Comparison of ENCODE assay signal across 10 cellular contexts in the genomic region with DNA sequence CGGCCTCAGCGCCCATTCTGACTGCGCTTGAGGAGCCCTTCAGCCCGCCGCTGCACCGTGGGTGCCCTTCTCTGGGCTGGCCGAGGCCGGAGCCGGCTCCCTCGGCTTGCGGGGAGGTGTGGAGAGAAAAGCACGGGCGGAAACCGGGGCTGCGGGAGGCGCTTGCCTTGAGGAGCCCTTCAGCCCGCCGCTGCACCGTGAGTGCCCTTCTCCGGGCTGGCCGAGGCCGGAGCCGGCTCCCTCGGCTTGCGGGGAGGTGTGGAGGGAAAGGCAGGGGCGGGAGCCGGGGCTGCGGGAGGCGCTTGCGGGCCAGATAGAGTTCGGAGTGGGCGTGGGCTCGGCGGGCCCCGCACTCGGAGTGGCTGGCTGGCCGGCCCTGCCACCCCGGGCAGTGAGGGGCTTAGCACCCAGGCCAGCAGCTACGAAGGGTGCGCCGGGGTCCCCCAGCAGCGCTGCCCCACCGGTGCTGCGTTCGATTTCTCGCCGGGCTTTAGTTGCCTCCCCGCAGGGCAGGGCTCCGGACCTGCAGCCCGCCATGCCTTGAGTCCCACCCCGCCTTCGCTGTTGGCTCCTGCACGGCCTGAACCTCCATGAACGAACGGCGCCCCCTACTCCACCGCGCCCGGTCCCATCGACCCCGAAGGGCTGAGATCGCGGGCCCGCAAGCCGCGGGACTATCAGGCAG. TPM values are rescaled to one million over a fixed set of nuclear protein-coding genes. Genes with fewer than 3 reads are reported as not detected.
DNase-seq lines count a peak whose midpoint lies in the region; ATAC-seq, FAIRE-seq and TF ChIP-seq lines count a peak whose summit lies in the region.
"Had no signal": no experiment of that assay in that cellular context is flagged by ENCODE, and none has a peak within 500 bp of the region (broad histone marks: within the 10 kb centered on the region; RNA-seq: fewer than 3 reads in every experiment).

No MANE protein-coding gene starts in this region.

- no peak overlapping the region for H3K27ac Mint-ChIP-seq in astrocyte (ENCODE audit: unreplicated experiment)
- no peak overlapping the region for H3K27ac Mint-ChIP-seq in Caco-2 (ENCODE audit: unreplicated experiment)

- in situ Hi-C loops in KBM-7 (cut with MboI; ENCODE audit: low pct_unique_long_range_greater_than_20kb, low sequenced_read_pairs) = no loop called here

- no peak overlapping the region for H3K27ac ChIP-seq in astrocyte (ENCODE audit: low read depth, low read length)

- POLR2A ChIA-PET in Caco-2 (lab: Charles Lee) = no interaction called here

- no peaks in the 10 kb centered on the region for H4K20me1 ChIP-seq in astrocyte (ENCODE audit: insufficient read depth, low read length)

- intact Hi-C loops in left ventricle myocardium superior (cut with micrococcal nuclease) (no loop called here), Caco-2 (cut with micrococcal nuclease; ENCODE audit: unreplicated experiment) (no loop called here)

- H3K9me3 ChIP-seq in astrocyte (ENCODE audit: insufficient read depth, low read depth, low read length) (no peaks in the 10 kb centered on the region), Caco-2 (no peaks in the 10 kb centered on the region)

- H3K4me3 Mint-ChIP-seq in astrocyte (ENCODE audit: unreplicated experiment) (peak overlapping the region; percentile 45), Caco-2 (ENCODE audit: unreplicated experiment) (no peak overlapping the region)

- no peak overlapping the region for H3K9ac ChIP-seq in astrocyte (ENCODE audit: low read length)

- BruUV-seq in Caco-2 (replicated peaks; lab: Mats Ljungman, UMichigan) = no TSS peak

- H3K79me2 ChIP-seq in astrocyte (ENCODE audit: insufficient read depth, low read length) = no peaks in the 10 kb centered on the region

- H3K27me3 ChIP-seq in astrocyte (ENCODE audit: insufficient read depth, low read length) (no peaks in the 10 kb centered on the region), Caco-2 (replicated peaks; ENCODE audit: control insufficient read depth, insufficient read depth, low read length) (no peaks in the 10 kb centered on the region)

- H3K36me3 Mint-ChIP-seq in astrocyte (ENCODE audit: low read depth, unreplicated experiment) (no peaks in the 10 kb centered on the region), Caco-2 (ENCODE audit: insufficient read depth, unreplicated experiment) (peaks cover 8% of the 10 kb centered on the region)

- H3K4me3 ChIP-seq in astrocyte (ENCODE audit: insufficient read depth, low read depth, low read length) (peak overlapping the region; percentile 42), retinal pigment epithelial cell (ENCODE audit: low read length) (peak overlapping the region; percentile 40), Caco-2 (ENCODE audit: low read depth, low read length) (no peak overlapping the region)

- H3K9me3 Mint-ChIP-seq in astrocyte (ENCODE audit: unreplicated experiment) (peaks cover 4% of the 10 kb centered on the region), Caco-2 (ENCODE audit: unreplicated experiment) (peaks cover 8% of the 10 kb centered on the region)

- FAIRE-seq in astrocyte (lab: Jason Lieb, UNC) = no peak
- FAIRE-seq: D721Med had no signal

- CTCF ChIA-PET in Caco-2 (lab: Charles Lee) = no interaction called here

- no peaks in the 10 kb centered on the region for H3K36me3 ChIP-seq in astrocyte (ENCODE audit: insufficient read depth, low read length)
- no peaks in the 10 kb centered on the region for H3K36me3 ChIP-seq in Caco-2 (ENCODE audit: control insufficient read depth, insufficient read depth, low read length)

- peak; percentile 21 for DNase-seq in HK-2 (ENCODE audit: unreplicated experiment)
- no peak for DNase-seq in astrocyte (ENCODE audit: low read depth)
- DNase-seq in left ventricle myocardium superior = peak; percentile 49
- no peak for DNase-seq in retinal pigment epithelial cell (ENCODE audit: low read depth)
- no peak for DNase-seq in inferior parietal cortex (ENCODE audit: extremely low spot score)
- DNase-seq in KBM-7 = no peak
- no peak for DNase-seq in Caco-2

- H3K4me1 ChIP-seq in astrocyte (ENCODE audit: insufficient read depth, low read length) (no peaks in the 10 kb centered on the region), Caco-2 (peaks cover 25% of the 10 kb centered on the region)

- peaks cover 13% of the 10 kb centered on the region for H3K27me3 Mint-ChIP-seq in astrocyte (ENCODE audit: low read depth, unreplicated experiment)
- H3K27me3 Mint-ChIP-seq in Caco-2 (ENCODE audit: insufficient read depth, unreplicated experiment) = no peaks in the 10 kb centered on the region

- H3K4me1 Mint-ChIP-seq in astrocyte (ENCODE audit: low read depth, unreplicated experiment) (peaks cover 5% of the 10 kb centered on the region), Caco-2 (ENCODE audit: low read depth, unreplicated experiment) (peaks cover 6% of the 10 kb centered on the region)

- peak overlapping the region; percentile 80 for H2AFZ ChIP-seq in astrocyte (ENCODE audit: low read depth, low read length)

- no peak for TF ChIP-seq CTCF in astrocyte (IDR thresholded peaks at IDR 0.05; ENCODE audit: insufficient read depth, low read depth, low read length)
- no peak for TF ChIP-seq CTCF in retinal pigment epithelial cell (conservative IDR thresholded peaks at IDR 0.05; ENCODE audit: low read depth, low read length)
- no peak for TF ChIP-seq CTCF in Caco-2 (IDR thresholded peaks at IDR 0.05; ENCODE audit: insufficient read depth in 1 of 2, low read depth in 1 of 2, low read length in 1 of 2, severe bottlenecking in 1 of 2, unreplicated experiment in 1 of 2)

- ATAC-seq in left ventricle myocardium superior (peak; percentile 52), HG03135 (IDR thresholded peaks at IDR 0.05; ENCODE audit: unreplicated experiment) (no peak)
- ATAC-seq: esophagus mucosa had no signal

- peak overlapping the region; percentile 84 for H3K4me2 ChIP-seq in astrocyte (ENCODE audit: low read length)

RNA-seq across cellular contexts. Expression of a gene that starts 45.7 kb away (rescaled TPM):
- 21.5 and 21.8 TPM in 2 replicates for total RNA-seq in astrocyte
- 30.8 TPM for total RNA-seq in left ventricle myocardium superior
- 61.2 and 64.8 TPM in 2 replicates for total RNA-seq in Caco-2 (2022)

Comparison
In these comparisons a context has a peak if more than half of its experiments do, and no peak if none do; other contexts are left out.
1. DNase-seq: peak in HK-2 (single experiment) and left ventricle myocardium superior (single experiment); none in astrocyte (single experiment), retinal pigment epithelial cell (single experiment), inferior parietal cortex (single experiment), KBM-7 (single experiment) and Caco-2 (0 of 2).